Comparison of ENCODE assay signal across 12 cellular contexts in genomic region chr1:172450524-172450885, GRCh38. TPM values are rescaled to one million over a fixed set of nuclear protein-coding genes. Genes with fewer than 3 reads are reported as not detected.
A peak's percentile ranks its signal among the peaks of the same experiment; 100 is the strongest.
DNase-seq lines count a peak whose midpoint lies in the region; ATAC-seq and TF ChIP-seq lines count a peak whose summit lies in the region.
"Had no signal": no experiment of that assay in that cellular context is flagged by ENCODE, and none has a peak within 500 bp of the region (broad histone marks: within the 10 kb centered on the region; RNA-seq: fewer than 3 reads in every experiment).

No MANE protein-coding gene starts in this region.

- no peaks in the 10 kb centered on the region for H3K36me3 Mint-ChIP-seq in activated CD4-positive, alpha-beta memory T cell treated with anti-CD3 and anti-CD28 coated beads, Interleukin-2, amount 10 ng/mL, durations not matched to agents 7 days and 5 days (ENCODE audit: low read depth)
- no peaks in the 10 kb centered on the region for H3K36me3 Mint-ChIP-seq in mesothelial cell of epicardium
- H3K36me3 Mint-ChIP-seq: activated naive CD4-positive, alpha-beta T cell treated with anti-CD3 and anti-CD28 coated beads, Interleukin-2, amount 50 U/mL, for 72 hours had no signal

- peak overlapping the region; percentile 35; the same call in 1 of the 2 replicates for H2AFZ ChIP-seq in KMS-11 (ENCODE audit: low read depth)

- in situ Hi-C loops in G401 (cut with HindIII; ENCODE audit: low sequenced_read_pairs) = no loop called here

- peaks cover 2% of the 10 kb centered on the region for H3K27me3 Mint-ChIP-seq in activated CD4-positive, alpha-beta memory T cell treated with anti-CD3 and anti-CD28 coated beads, Interleukin-2, amount 10 ng/mL, durations not matched to agents 7 days and 5 days
- H3K27me3 Mint-ChIP-seq in mesothelial cell of epicardium (ENCODE audit: low read depth) = no peaks in the 10 kb centered on the region

- ATAC-seq in GM19324 (IDR thresholded peaks at IDR 0.05; ENCODE audit: low FRiP score, unreplicated experiment) = no peak

- no peak overlapping the region for H3K4me3 ChIP-seq in KMS-11 (IDR thresholded peaks at IDR 0.05; ENCODE audit: insufficient read depth, low read depth, low read length)

- H3K4me1 Mint-ChIP-seq in activated CD4-positive, alpha-beta memory T cell treated with anti-CD3 and anti-CD28 coated beads, Interleukin-2, amount 10 ng/mL, durations not matched to agents 7 days and 5 days = peaks cover 32% of the 10 kb centered on the region
- peaks cover 62% of the 10 kb centered on the region for H3K4me1 Mint-ChIP-seq in mesothelial cell of epicardium

- peak overlapping the region; percentile 4 for H3K27ac Mint-ChIP-seq in activated CD4-positive, alpha-beta memory T cell treated with anti-CD3 and anti-CD28 coated beads, Interleukin-2, amount 10 ng/mL, durations not matched to agents 7 days and 5 days
- peak overlapping the region; percentile 89 for H3K27ac Mint-ChIP-seq in mesothelial cell of epicardium
- H3K27ac Mint-ChIP-seq: effector memory CD8-positive, alpha-beta T cell had no signal

- no peaks in the 10 kb centered on the region for H3K36me3 ChIP-seq in KMS-11 (ENCODE audit: insufficient read depth)

- H3K9me3 Mint-ChIP-seq in activated CD4-positive, alpha-beta memory T cell treated with anti-CD3 and anti-CD28 coated beads, Interleukin-2, amount 10 ng/mL, durations not matched to agents 7 days and 5 days = no peaks in the 10 kb centered on the region
- no peaks in the 10 kb centered on the region for H3K9me3 Mint-ChIP-seq in mesothelial cell of epicardium
- H3K9me3 Mint-ChIP-seq: activated naive CD4-positive, alpha-beta T cell treated with anti-CD3 and anti-CD28 coated beads, Interleukin-2, amount 50 U/mL, for 72 hours; effector memory CD8-positive, alpha-beta T cell had no signal

- no peak overlapping the region for H3K9ac ChIP-seq in KMS-11

- no peaks in the 10 kb centered on the region for H3K4me1 ChIP-seq in KMS-11 (ENCODE audit: low read depth, poor library complexity, severe bottlenecking)

- no peaks in the 10 kb centered on the region for H3K79me2 ChIP-seq in KMS-11 (ENCODE audit: insufficient read depth, low read depth)

- POLR2A ChIA-PET in activated CD4-positive, alpha-beta memory T cell treated with anti-CD3 and anti-CD28 coated beads, Interleukin-2, amount 10 ng/mL, durations not matched to agents 7 days and 5 days (lab: Charles Lee) = interaction anchor here (1.0 to 1.6 kb wide), 4 partner anchors 82 to 276 kb away, joined by 3 to 4 read pairs (median 4); partner anchors contain the start of gene SUCO

- no peaks in the 10 kb centered on the region for H4K20me1 ChIP-seq in KMS-11 (ENCODE audit: insufficient read depth)

- no peak overlapping the region for H3K4me3 Mint-ChIP-seq in activated CD4-positive, alpha-beta memory T cell treated with anti-CD3 and anti-CD28 coated beads, Interleukin-2, amount 10 ng/mL, durations not matched to agents 7 days and 5 days
- H3K4me3 Mint-ChIP-seq in mesothelial cell of epicardium = peak overlapping the region; percentile 6
- H3K4me3 Mint-ChIP-seq: effector memory CD8-positive, alpha-beta T cell had no signal

- DNase-seq in COLO668 (lab: John Stamatoyannopoulos, UW; ENCODE audit: unreplicated experiment) = peak; percentile 82
- DNase-seq in activated CD4-positive, alpha-beta memory T cell treated with anti-CD3 and anti-CD28 coated beads, Interleukin-2, amount 10 ng/mL, durations not matched to agents 7 days and 5 days = no peak
- DNase-seq in mesothelial cell of epicardium (ENCODE audit: low spot score in 2 of 2, unreplicated experiment in 2 of 2) = no peak
- no peak for DNase-seq in CD1c-positive myeloid dendritic cell (ENCODE audit: extremely low spot score)
- no peak for DNase-seq in G401 (ENCODE audit: low spot score)
- DNase-seq in AML-193 (lab: John Stamatoyannopoulos, UW) = no peak
- DNase-seq: occipital lobe had no signal

- CTCF ChIA-PET in activated CD4-positive, alpha-beta memory T cell treated with anti-CD3 and anti-CD28 coated beads, Interleukin-2, amount 10 ng/mL, durations not matched to agents 7 days and 5 days (lab: Charles Lee) = interaction anchor here (1.1 to 3.7 kb wide), 5 partner anchors 18 to 448 kb away, joined by 3 to 15 read pairs (median 7); no protein-coding TSS in a partner anchor

- H3K4me2 ChIP-seq in KMS-11 = no peak overlapping the region

- no peaks in the 10 kb centered on the region for H3K27me3 ChIP-seq in KMS-11 (ENCODE audit: insufficient read depth, low read depth)

- TF ChIP-seq CTCF in KMS-11 (conservative IDR thresholded peaks at IDR 0.05; ENCODE audit: low read depth, low read length) = no peak
- TF ChIP-seq CTCF in mesothelial cell of epicardium (IDR thresholded peaks at IDR 0.05; ENCODE audit: unreplicated experiment) = no peak

- no peak overlapping the region for H3K27ac ChIP-seq in KMS-11
- H3K27ac ChIP-seq: VCaP had no signal

RNA-seq across cellular contexts. Expression of gene PIGC, which starts 6.6 kb away (rescaled TPM):
- total RNA-seq in activated CD4-positive, alpha-beta memory T cell treated with anti-CD3 and anti-CD28 coated beads, Interleukin-2, amount 10 ng/mL, durations not matched to agents 7 days and 5 days = 10 to 100 TPM; 24.5 to 26.2 TPM
- 31.9 to 33.9 TPM (median 33.3 TPM) in 3 replicates for total RNA-seq in mesothelial cell of epicardium
- 64.4 and 74.0 TPM in 2 replicates for total RNA-seq in G401 (2014; rRNA removed; shearing (Covaris generic))

RNA-seq across cellular contexts. Expression of gene C1orf105, which starts 30.0 kb away (rescaled TPM):
- total RNA-seq in activated CD4-positive, alpha-beta memory T cell treated with anti-CD3 and anti-CD28 coated beads, Interleukin-2, amount 10 ng/mL, durations not matched to agents 7 days and 5 days = not detected
- 0.57 to 0.95 TPM in 2 of 3 replicates, not detected in the other for total RNA-seq in mesothelial cell of epicardium
- not detected in 2 replicates for total RNA-seq in G401 (2014; rRNA removed; shearing (Covaris generic))
- total RNA-seq: activated naive CD4-positive, alpha-beta T cell treated with anti-CD3 and anti-CD28 coated beads, Interleukin-2, amount 50 U/mL, for 72 hours; occipital lobe had no signal
